17 cellular contexts compared by ENCODE assay signal in the genomic region with DNA sequence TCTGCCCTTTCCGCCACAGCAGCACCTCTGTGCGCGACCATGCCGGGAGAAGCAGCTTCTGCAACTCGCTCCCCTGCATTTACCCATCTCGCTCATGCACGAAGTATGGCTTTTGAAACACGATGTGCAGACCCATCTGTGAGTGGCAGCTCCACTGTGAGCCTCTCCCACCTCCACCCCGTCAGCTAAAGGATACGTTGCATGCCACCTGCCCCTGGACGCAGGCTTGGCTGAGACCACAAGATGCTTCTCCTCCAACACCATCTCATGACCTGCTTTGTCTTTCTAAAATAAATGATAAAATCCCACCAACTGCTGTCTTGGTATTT.
DNase-seq lines count a peak whose midpoint lies in the region; FAIRE-seq and TF ChIP-seq lines count a peak whose summit lies in the region.
"Had no signal": no experiment of that assay in that cellular context is flagged by ENCODE, and none has a peak within 500 bp of the region (broad histone marks: within the 10 kb centered on the region; RNA-seq: fewer than 3 reads in every experiment).

No MANE protein-coding gene starts in this region.

- no peak overlapping the region for H3K4me2 ChIP-seq in astrocyte (ENCODE audit: low read length)

- WGBS in stomach, 5 donors, result 89 to 95% (median 94%) methylated on average over 11 of the region's 11 CpGs

- H3K36me3 ChIP-seq in HEK293 (ENCODE audit: control insufficient read depth in 2 of 2, insufficient read depth in 1 of 2, low read length in 2 of 2), result peaks cover 0 to 36% of the 10 kb centered on the region in 2 experiments; a peak in 1 of 3 replicates
- no peaks in the 10 kb centered on the region for H3K36me3 ChIP-seq in astrocyte (ENCODE audit: insufficient read depth, low read length)
- peaks cover 12% of the 10 kb centered on the region for H3K36me3 ChIP-seq in brain microvascular endothelial cell (replicated peaks)
- H3K36me3 ChIP-seq in stomach, result peaks cover 4 to 20% (median 12%) of the 10 kb centered on the region in 4 donors
- H3K36me3 ChIP-seq: thyroid gland had no signal

- H3K27ac Mint-ChIP-seq in T-helper 2 cell treated with Interferon-gamma antibody and Interleukin-4, amounts not matched to agents 5 μg/mL and 100 μg/mL, for 36 hours, result peak overlapping the region; percentile 80
- peak overlapping the region; percentile 64 for H3K27ac Mint-ChIP-seq in astrocyte (ENCODE audit: unreplicated experiment)
- H3K27ac Mint-ChIP-seq in neural crest cell (ENCODE audit: unreplicated experiment), result peak overlapping the region; percentile 88
- H3K27ac Mint-ChIP-seq: nephron had no signal

- peaks cover 26% of the 10 kb centered on the region for H4K20me1 ChIP-seq in astrocyte (ENCODE audit: insufficient read depth, low read length)

- POLR2A ChIA-PET in HEK293 (lab: Yijun Ruan, JAX), result no interaction called here

- DNase-seq in T-helper 2 cell treated with Interferon-gamma antibody and Interleukin-4, amounts not matched to agents 5 μg/mL and 100 μg/mL, for 36 hours (ENCODE audit: low spot score), result no peak
- DNase-seq in T-helper 2 cell (no peak), astrocyte (ENCODE audit: low read depth) (no peak), neural crest cell (ENCODE audit: low read depth, low spot score) (no peak), putamen (ENCODE audit: low spot score) (no peak), brain microvascular endothelial cell (no peak), stomach (no peak)
- DNase-seq: 8988T; activated CD4-positive, alpha-beta T cell treated with anti-CD3 and anti-CD28 coated beads for 1 hour; DMS153; NCI-H2081; SK-N-SH; thyroid gland had no signal

- TF ChIP-seq EP300 in stomach (IDR thresholded peaks at IDR 0.05), result no peak

- H3K4me1 Mint-ChIP-seq in T-helper 2 cell treated with Interferon-gamma antibody and Interleukin-4, amounts not matched to agents 5 μg/mL and 100 μg/mL, for 36 hours (ENCODE audit: low read depth), result peaks cover 83% of the 10 kb centered on the region
- peaks cover 87% of the 10 kb centered on the region for H3K4me1 Mint-ChIP-seq in astrocyte (ENCODE audit: low read depth, unreplicated experiment)
- peaks cover 77% of the 10 kb centered on the region for H3K4me1 Mint-ChIP-seq in neural crest cell

- peaks cover 40% of the 10 kb centered on the region for H3K36me3 Mint-ChIP-seq in T-helper 2 cell treated with Interferon-gamma antibody and Interleukin-4, amounts not matched to agents 5 μg/mL and 100 μg/mL, for 36 hours (ENCODE audit: low read depth)
- peaks cover 19% of the 10 kb centered on the region for H3K36me3 Mint-ChIP-seq in astrocyte (ENCODE audit: low read depth, unreplicated experiment)
- no peaks in the 10 kb centered on the region for H3K36me3 Mint-ChIP-seq in neural crest cell (ENCODE audit: low read depth)

- in situ Hi-C loops in brain microvascular endothelial cell (cut with HindIII; ENCODE audit: low pct_ligation_motif_present, low sequenced_read_pairs), result no loop called here

- H3K9me3 ChIP-seq in HEK293 (ENCODE audit: control insufficient read depth, insufficient read depth, low read depth, low read length) (no peaks in the 10 kb centered on the region), astrocyte (ENCODE audit: insufficient read depth, low read depth, low read length) (no peaks in the 10 kb centered on the region), stomach (no peaks in the 10 kb centered on the region)
- H3K9me3 ChIP-seq: gastroesophageal sphincter, SK-N-SH, thyroid gland had no signal

- intact Hi-C loops in stomach (cut with DNase I; ENCODE audit: low total_unique reads), result no loop called here

- no peaks in the 10 kb centered on the region for H3K27me3 Mint-ChIP-seq in T-helper 2 cell treated with Interferon-gamma antibody and Interleukin-4, amounts not matched to agents 5 μg/mL and 100 μg/mL, for 36 hours (ENCODE audit: low read depth)
- H3K27me3 Mint-ChIP-seq in astrocyte (ENCODE audit: low read depth, unreplicated experiment), result no peaks in the 10 kb centered on the region
- peaks cover 3% of the 10 kb centered on the region for H3K27me3 Mint-ChIP-seq in neural crest cell (ENCODE audit: low read depth)

- H3K27ac ChIP-seq in HEK293 (ENCODE audit: extremely low read depth, low read depth, low read length), result no peak overlapping the region
- H3K27ac ChIP-seq in astrocyte (ENCODE audit: low read depth, low read length), result peak overlapping the region; percentile 94
- no peak overlapping the region for H3K27ac ChIP-seq in brain microvascular endothelial cell
- H3K27ac ChIP-seq in stomach, result peak overlapping the region in 1 of 5 donors; percentile 78
- H3K27ac ChIP-seq: thyroid gland had no signal

- H2AFZ ChIP-seq in astrocyte (ENCODE audit: low read depth, low read length), result no peak overlapping the region

- H3K4me3 ChIP-seq in HEK293 (ENCODE audit: low read depth, low read length), result no peak overlapping the region
- H3K4me3 ChIP-seq in astrocyte (ENCODE audit: insufficient read depth, low read depth, low read length), result no peak overlapping the region
- H3K4me3 ChIP-seq in brain microvascular endothelial cell (ENCODE audit: low read depth, low read length), result no peak overlapping the region
- no peak overlapping the region for H3K4me3 ChIP-seq in stomach
- H3K4me3 ChIP-seq: gastroesophageal sphincter, skin epidermis, thyroid gland had no signal

- H3K9me3 Mint-ChIP-seq in T-helper 2 cell treated with Interferon-gamma antibody and Interleukin-4, amounts not matched to agents 5 μg/mL and 100 μg/mL, for 36 hours, result no peaks in the 10 kb centered on the region
- H3K9me3 Mint-ChIP-seq in astrocyte (ENCODE audit: unreplicated experiment) (no peaks in the 10 kb centered on the region), neural crest cell (no peaks in the 10 kb centered on the region)
- H3K9me3 Mint-ChIP-seq: nephron had no signal

- TF ChIP-seq POLR2A in stomach (IDR thresholded peaks at IDR 0.05), result no peak

- H3K4me1 ChIP-seq in HEK293 (ENCODE audit: control insufficient read depth, insufficient read depth, low read length), result peaks cover 32% of the 10 kb centered on the region
- H3K4me1 ChIP-seq in astrocyte (ENCODE audit: insufficient read depth, low read length), result peaks cover 80% of the 10 kb centered on the region
- peaks cover 74 to 100% (median 97%) of the 10 kb centered on the region in 4 donors for H3K4me1 ChIP-seq in stomach

- no peak for FAIRE-seq in astrocyte (lab: Jason Lieb, UNC)

- CTCF ChIA-PET in HEK293 (lab: Yijun Ruan, JAX), result no interaction called here

- H3K79me2 ChIP-seq in astrocyte (ENCODE audit: insufficient read depth, low read length), result peaks cover 87% of the 10 kb centered on the region

- H3K27me3 ChIP-seq in astrocyte (ENCODE audit: insufficient read depth, low read length) (no peaks in the 10 kb centered on the region), brain microvascular endothelial cell (replicated peaks) (no peaks in the 10 kb centered on the region), stomach (no peaks in the 10 kb centered on the region)
- H3K27me3 ChIP-seq: gastroesophageal sphincter, thyroid gland had no signal

- H3K4me3 Mint-ChIP-seq in T-helper 2 cell treated with Interferon-gamma antibody and Interleukin-4, amounts not matched to agents 5 μg/mL and 100 μg/mL, for 36 hours, result peak overlapping the region; percentile 62
- H3K4me3 Mint-ChIP-seq in astrocyte (ENCODE audit: unreplicated experiment), result peak overlapping the region; percentile 48
- no peak overlapping the region for H3K4me3 Mint-ChIP-seq in neural crest cell
- H3K4me3 Mint-ChIP-seq: nephron had no signal

- no peak for TF ChIP-seq CTCF in HEK293 (tag by site-specific recombination; IDR thresholded peaks at IDR 0.05)
- TF ChIP-seq CTCF in astrocyte (IDR thresholded peaks at IDR 0.05; ENCODE audit: insufficient read depth, low read depth, low read length), result no peak
- TF ChIP-seq CTCF in neural crest cell (conservative IDR thresholded peaks at IDR 0.05), result no peak
- TF ChIP-seq CTCF in brain microvascular endothelial cell (IDR thresholded peaks at IDR 0.05; ENCODE audit: low read depth, low read length, missing control alignments), result no peak
- no peak for TF ChIP-seq CTCF in stomach (IDR thresholded peaks at IDR 0.05)

- H3K9ac ChIP-seq in astrocyte (ENCODE audit: low read length), result no peak overlapping the region

TF ChIP-seq in HEK293, 187 proteins besides CTCF, POLR2A, EP300 and RAD21:
- TF ChIP-seq ZNF521 (tag by site-specific recombination; IDR thresholded peaks at IDR 0.05), result no peak
- TF ChIP-seq, protein P1, sequence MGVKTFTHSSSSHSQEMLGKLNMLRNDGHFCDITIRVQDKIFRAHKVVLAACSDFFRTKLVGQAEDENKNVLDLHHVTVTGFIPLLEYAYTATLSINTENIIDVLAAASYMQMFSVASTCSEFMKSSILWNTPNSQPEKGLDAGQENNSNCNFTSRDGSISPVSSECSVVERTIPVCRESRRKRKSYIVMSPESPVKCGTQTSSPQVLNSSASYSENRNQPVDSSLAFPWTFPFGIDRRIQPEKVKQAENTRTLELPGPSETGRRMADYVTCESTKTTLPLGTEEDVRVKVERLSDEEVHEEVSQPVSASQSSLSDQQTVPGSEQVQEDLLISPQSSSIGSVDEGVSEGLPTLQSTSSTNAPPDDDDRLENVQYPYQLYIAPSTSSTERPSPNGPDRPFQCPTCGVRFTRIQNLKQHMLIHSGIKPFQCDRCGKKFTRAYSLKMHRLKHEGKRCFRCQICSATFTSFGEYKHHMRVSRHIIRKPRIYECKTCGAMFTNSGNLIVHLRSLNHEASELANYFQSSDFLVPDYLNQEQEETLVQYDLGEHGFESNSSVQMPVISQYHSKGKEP (tag by site-specific recombination; IDR thresholded peaks at IDR 0.05), result 0 out of 2 replicates have a peak, but pooled peaks have one; percentile 30
- TF ChIP-seq ZNF473 (tag by site-specific recombination; IDR thresholded peaks at IDR 0.05), result no peak
